Comparison of ENCODE assay signal across 14 cellular contexts in genomic region chr10:43688348-43688892, GRCh38. TPM values are rescaled to one million over a fixed set of nuclear protein-coding genes. Genes with fewer than 3 reads are reported as not detected.
A peak's percentile ranks its signal among the peaks of the same experiment; 100 is the strongest.
DNase-seq lines count a peak whose midpoint lies in the region; ATAC-seq lines count a peak whose summit lies in the region.
"Had no signal": no experiment of that assay in that cellular context is flagged by ENCODE, and none has a peak within 500 bp of the region (broad histone marks: within the 10 kb centered on the region; RNA-seq: fewer than 3 reads in every experiment).

No MANE protein-coding gene starts in this region.

- peaks cover 6% of the 10 kb centered on the region for H3K4me1 ChIP-seq in CD4-positive, alpha-beta memory T cell (ENCODE audit: insufficient read depth, low read length)
- H3K4me1 ChIP-seq: BE2C had no signal

- no peaks in the 10 kb centered on the region for H3K36me3 ChIP-seq in CD4-positive, alpha-beta memory T cell (ENCODE audit: insufficient read depth, low read length)
- H3K36me3 ChIP-seq: BE2C, WERI-Rb-1 had no signal

- CTCF ChIA-PET in CD4-positive, alpha-beta memory T cell (lab: Charles Lee; ENCODE audit: partially characterized antibody): interaction anchor here (0.7 to 3.5 kb wide), 8 partner anchors 15 to 1175 kb away, joined by 4 to 20 read pairs (median 8); partner anchors contain the start of gene ZNF32

- peak overlapping the region in 1 of 7 donors; percentile 95 for H3K27ac Mint-ChIP-seq in CD4-positive, alpha-beta memory T cell
- H3K27ac Mint-ChIP-seq in activated T-helper 2 cell treated with anti-CD3 and anti-CD28 coated beads, Interferon-gamma antibody, Interleukin-2, Interleukin-4, amounts not matched to agents 10 μg/mL and 5 μg/mL and 100 μg/mL, durations not matched to agents 14 hours and 24 hours and 36 hours: no peak overlapping the region
- H3K27ac Mint-ChIP-seq in natural killer cell treated with Interleukin-12 subunit alpha and Interleukin-12 subunit beta and Interleukin-15 and Interleukin-18, amount 100 ng/mL, for 72 hours: peak overlapping the region in 1 of 2 donors; percentile 68

- H3K27me3 ChIP-seq in CD4-positive, alpha-beta memory T cell (ENCODE audit: insufficient read depth, low read length): no peaks in the 10 kb centered on the region
- H3K27me3 ChIP-seq: BE2C, testis had no signal

- H3K36me3 Mint-ChIP-seq in CD4-positive, alpha-beta memory T cell: no peaks in the 10 kb centered on the region
- H3K36me3 Mint-ChIP-seq in activated T-helper 2 cell treated with anti-CD3 and anti-CD28 coated beads, Interferon-gamma antibody, Interleukin-2, Interleukin-4, amounts not matched to agents 10 μg/mL and 5 μg/mL and 100 μg/mL, durations not matched to agents 14 hours and 24 hours and 36 hours (ENCODE audit: low read depth): no peaks in the 10 kb centered on the region
- no peaks in the 10 kb centered on the region for H3K36me3 Mint-ChIP-seq in natural killer cell treated with Interleukin-12 subunit alpha and Interleukin-12 subunit beta and Interleukin-15 and Interleukin-18, amount 100 ng/mL, for 72 hours

- H3K4me3 ChIP-seq in CD4-positive, alpha-beta memory T cell (ENCODE audit: low read length in 2 of 2): no peak overlapping the region

- H3K9me3 ChIP-seq in CD4-positive, alpha-beta memory T cell (ENCODE audit: control insufficient read depth in 1 of 2, low read length in 2 of 2): no peaks in the 10 kb centered on the region
- H3K9me3 ChIP-seq: BE2C, testis had no signal

- peak overlapping the region; percentile 45 to 76 (median 71) for H3K4me3 Mint-ChIP-seq in CD4-positive, alpha-beta memory T cell
- peak overlapping the region; percentile 48 for H3K4me3 Mint-ChIP-seq in activated T-helper 2 cell treated with anti-CD3 and anti-CD28 coated beads, Interferon-gamma antibody, Interleukin-2, Interleukin-4, amounts not matched to agents 10 μg/mL and 5 μg/mL and 100 μg/mL, durations not matched to agents 14 hours and 24 hours and 36 hours (ENCODE audit: low read depth)
- H3K4me3 Mint-ChIP-seq in natural killer cell treated with Interleukin-12 subunit alpha and Interleukin-12 subunit beta and Interleukin-15 and Interleukin-18, amount 100 ng/mL, for 72 hours: peak overlapping the region; percentile 65

- ATAC-seq in natural killer cell treated with Interleukin-12 subunit alpha and Interleukin-12 subunit beta and Interleukin-15 and Interleukin-18, amount 100 ng/mL, for 72 hours: no peak
- no peak for ATAC-seq in GM18502 (IDR thresholded peaks at IDR 0.05; ENCODE audit: poor library complexity, unreplicated experiment)
- ATAC-seq: right cardiac atrium had no signal

- H3K4me1 Mint-ChIP-seq in CD4-positive, alpha-beta memory T cell: peaks cover 2 to 22% (median 8%) of the 10 kb centered on the region in 4 donors
- H3K4me1 Mint-ChIP-seq in activated T-helper 2 cell treated with anti-CD3 and anti-CD28 coated beads, Interferon-gamma antibody, Interleukin-2, Interleukin-4, amounts not matched to agents 10 μg/mL and 5 μg/mL and 100 μg/mL, durations not matched to agents 14 hours and 24 hours and 36 hours (ENCODE audit: low read depth): peaks cover 7% of the 10 kb centered on the region
- peaks cover 12 to 18% of the 10 kb centered on the region in 2 donors for H3K4me1 Mint-ChIP-seq in natural killer cell treated with Interleukin-12 subunit alpha and Interleukin-12 subunit beta and Interleukin-15 and Interleukin-18, amount 100 ng/mL, for 72 hours (ENCODE audit: low read depth in 2 of 2)

- H3K27ac ChIP-seq in CD4-positive, alpha-beta memory T cell (ENCODE audit: low read depth, low read length): no peak overlapping the region
- H3K27ac ChIP-seq: testis, WERI-Rb-1 had no signal

- DNase-seq in CD4-positive, alpha-beta memory T cell: no peak
- DNase-seq in Daoy (ENCODE audit: low read depth) (peak; percentile 51), SIG-M5 (lab: John Stamatoyannopoulos, UW) (no peak), MV-4-11 (lab: John Stamatoyannopoulos, UW) (no peak)
- no peak for DNase-seq in activated T-helper 2 cell treated with anti-CD3 and anti-CD28 coated beads, Interferon-gamma antibody, Interleukin-2, Interleukin-4, amounts not matched to agents 10 μg/mL and 5 μg/mL and 100 μg/mL, durations not matched to agents 14 hours and 24 hours and 36 hours (ENCODE audit: low spot score)
- DNase-seq in natural killer cell treated with Interleukin-12 subunit alpha and Interleukin-12 subunit beta and Interleukin-15 and Interleukin-18, amount 100 ng/mL, for 72 hours (ENCODE audit: low spot score): no peak
- DNase-seq: BE2C, DMS79 treated with DMSO at 0.1 percent for 48 hours, KBM-7, NCI-H345, testis had no signal

- peaks cover 15 to 18% of the 10 kb centered on the region in 2 donors for H3K27me3 Mint-ChIP-seq in CD4-positive, alpha-beta memory T cell
- peaks cover 40% of the 10 kb centered on the region for H3K27me3 Mint-ChIP-seq in activated T-helper 2 cell treated with anti-CD3 and anti-CD28 coated beads, Interferon-gamma antibody, Interleukin-2, Interleukin-4, amounts not matched to agents 10 μg/mL and 5 μg/mL and 100 μg/mL, durations not matched to agents 14 hours and 24 hours and 36 hours (ENCODE audit: low read depth)
- peaks cover 13 to 14% of the 10 kb centered on the region in 2 donors for H3K27me3 Mint-ChIP-seq in natural killer cell treated with Interleukin-12 subunit alpha and Interleukin-12 subunit beta and Interleukin-15 and Interleukin-18, amount 100 ng/mL, for 72 hours

- POLR2A ChIA-PET in CD4-positive, alpha-beta memory T cell (lab: Charles Lee; ENCODE audit: partially characterized antibody): interaction anchor here (2.2 kb wide), 1 partner anchor 40 kb away, joined by 15 read pairs; the partner anchor contains the start of gene ZNF32

- no peaks in the 10 kb centered on the region for H3K9me3 Mint-ChIP-seq in CD4-positive, alpha-beta memory T cell
- H3K9me3 Mint-ChIP-seq in activated T-helper 2 cell treated with anti-CD3 and anti-CD28 coated beads, Interferon-gamma antibody, Interleukin-2, Interleukin-4, amounts not matched to agents 10 μg/mL and 5 μg/mL and 100 μg/mL, durations not matched to agents 14 hours and 24 hours and 36 hours: no peaks in the 10 kb centered on the region
- H3K9me3 Mint-ChIP-seq in natural killer cell treated with Interleukin-12 subunit alpha and Interleukin-12 subunit beta and Interleukin-15 and Interleukin-18, amount 100 ng/mL, for 72 hours: no peaks in the 10 kb centered on the region

- intact Hi-C loops in CD4-positive, alpha-beta memory T cell (cut with micrococcal nuclease): no loop called here
- intact Hi-C loops in activated T-helper 2 cell treated with anti-CD3 and anti-CD28 coated beads, Interferon-gamma antibody, Interleukin-2, Interleukin-4, amounts not matched to agents 10 μg/mL and 5 μg/mL and 100 μg/mL, durations not matched to agents 14 hours and 24 hours and 36 hours (cut with micrococcal nuclease): loop anchor here (10.0 kb wide), 1 partner anchor 196 kb away; no protein-coding TSS in a partner anchor

RNA-seq across cellular contexts. Expression of gene ZNF32, which starts 39.7 kb away (rescaled TPM):
- total RNA-seq in CD4-positive, alpha-beta memory T cell: 10 to 100 TPM; 35.5 to 39.5 TPM
- polyA plus RNA-seq in CD4-positive, alpha-beta memory T cell: 10 to 100 TPM; 76.9 to 92.6 TPM
- 16.5 and 23.5 TPM in 2 replicates for total RNA-seq in Daoy (2014; rRNA removed; shearing (Covaris generic))
- total RNA-seq in activated T-helper 2 cell treated with anti-CD3 and anti-CD28 coated beads, Interferon-gamma antibody, Interleukin-2, Interleukin-4, amounts not matched to agents 10 μg/mL and 5 μg/mL and 100 μg/mL, durations not matched to agents 14 hours and 24 hours and 36 hours: 12.1 and 12.9 TPM in 2 replicates
- 10 to 100 TPM in 1 of 2 donors, 1 to 10 TPM in 1; 4.9 to 12.4 TPM for total RNA-seq in natural killer cell treated with Interleukin-12 subunit alpha and Interleukin-12 subunit beta and Interleukin-15 and Interleukin-18, amount 100 ng/mL, for 72 hours
